18 cellular contexts compared by ENCODE assay signal in genomic region chr12:117502633-117503032, GRCh38.
"Had no signal": no experiment of that assay in that cellular context is flagged by ENCODE, and none has a peak within 500 bp of the region (broad histone marks: within the 10 kb centered on the region; RNA-seq: fewer than 3 reads in every experiment).

No MANE protein-coding gene starts in this region.

- H3K9me3 ChIP-seq: psoas muscle, sigmoid colon, testis, upper lobe of left lung had no signal

- H3K27ac ChIP-seq: dorsolateral prefrontal cortex, hepatocyte, psoas muscle, sigmoid colon, testis had no signal

- H3K4me3 ChIP-seq: dorsolateral prefrontal cortex, hepatocyte, psoas muscle, sigmoid colon, testis, upper lobe of left lung had no signal

- H3K4me1 ChIP-seq: sigmoid colon, testis had no signal

- ATAC-seq: activated T-cell treated with anti-CD3 and anti-CD28 coated beads, Interleukin-2, amount 50 U/mL, for 4 hours; left cardiac atrium; psoas muscle; stimulated activated effector memory CD8-positive, alpha-beta T cell treated with anti-CD3 and anti-CD28 coated beads, Interleukin-12 subunit alpha, Interleukin-12 subunit beta, amount 100 ng/mL, for 72 hours had no signal

- DNase-seq: activated CD4-positive, alpha-beta T cell treated with anti-CD3 and anti-CD28 coated beads, Interleukin-2, amount 50 U/mL, for 1 hour; activated CD8-positive, alpha-beta memory T cell treated with anti-CD3 and anti-CD28 coated beads, Interleukin-2, amount 50 U/mL, for 4 hours; activated naive CD4-positive, alpha-beta T cell treated with anti-CD3 and anti-CD28 coated beads for 36 hours; activated T-cell treated with anti-CD3 and anti-CD28 coated beads, Interleukin-2, amount 50 U/mL, for 4 hours; central memory CD4-positive, alpha-beta T cell; dorsolateral prefrontal cortex; foreskin fibroblast; left cardiac atrium; mammary epithelial cell; naive B cell; psoas muscle; sigmoid colon; stimulated activated CD4-positive, alpha-beta T cell treated with anti-CD3 and anti-CD28 coated beads, Interleukin-4, amount 100 ng/mL, for 24 hours; T1000; testis; upper lobe of left lung had no signal

- H3K27me3 ChIP-seq: dorsolateral prefrontal cortex, sigmoid colon, testis, upper lobe of left lung had no signal

- H3K36me3 ChIP-seq: sigmoid colon, upper lobe of left lung had no signal
